In genomic region chr12:58819345-58819744, GRCh38 we compare ENCODE assay signal across 15 cellular contexts.
"Had no signal": no experiment of that assay in that cellular context is flagged by ENCODE, and none has a peak within 500 bp of the region (broad histone marks: within the 10 kb centered on the region; RNA-seq: fewer than 3 reads in every experiment).

No MANE protein-coding gene starts in this region.

- H3K4me1 ChIP-seq: ascending aorta, uterus had no signal

- H3K4me3 ChIP-seq: ascending aorta, uterus had no signal

- H3K27me3 ChIP-seq: ascending aorta, uterus had no signal

- H3K36me3 ChIP-seq: ascending aorta, uterus had no signal

- FAIRE-seq: colon had no signal

- H3K9me3 ChIP-seq: ascending aorta, uterus had no signal

- DNase-seq: activated CD4-positive, alpha-beta T cell treated with anti-CD3 and anti-CD28 coated beads for 4 hours; activated CD8-positive, alpha-beta memory T cell treated with anti-CD3 and anti-CD28 coated beads, Interleukin-2, amount 50 U/mL, for 4 hours; activated CD8-positive, alpha-beta T cell treated with anti-CD3 and anti-CD28 coated beads for 36 hours; activated naive CD4-positive, alpha-beta T cell; foreskin melanocyte; kidney glomerular epithelial cell; natural killer cell; stimulated activated CD4-positive, alpha-beta T cell treated with anti-CD3 and anti-CD28 coated beads, Interleukin-4, amount 100 ng/mL, for 1 hour; stimulated activated CD8-positive, alpha-beta memory T cell treated with anti-CD3 and anti-CD28 coated beads, Interleukin-4, amount 100 ng/mL, for 48 hours; stimulated activated naive CD8-positive, alpha-beta T cell treated with anti-CD3 and anti-CD28 coated beads, Interleukin-15, amount 100 ng/mL, for 72 hours; T-cell; uterus had no signal

- H3K27ac ChIP-seq: ascending aorta, VCaP had no signal

- ATAC-seq: activated CD8-positive, alpha-beta T cell treated with anti-CD3 and anti-CD28 coated beads for 36 hours; natural killer cell; stimulated activated naive CD8-positive, alpha-beta T cell treated with anti-CD3 and anti-CD28 coated beads, Interleukin-15, amount 100 ng/mL, for 72 hours; T-cell had no signal
